In the genomic region with DNA sequence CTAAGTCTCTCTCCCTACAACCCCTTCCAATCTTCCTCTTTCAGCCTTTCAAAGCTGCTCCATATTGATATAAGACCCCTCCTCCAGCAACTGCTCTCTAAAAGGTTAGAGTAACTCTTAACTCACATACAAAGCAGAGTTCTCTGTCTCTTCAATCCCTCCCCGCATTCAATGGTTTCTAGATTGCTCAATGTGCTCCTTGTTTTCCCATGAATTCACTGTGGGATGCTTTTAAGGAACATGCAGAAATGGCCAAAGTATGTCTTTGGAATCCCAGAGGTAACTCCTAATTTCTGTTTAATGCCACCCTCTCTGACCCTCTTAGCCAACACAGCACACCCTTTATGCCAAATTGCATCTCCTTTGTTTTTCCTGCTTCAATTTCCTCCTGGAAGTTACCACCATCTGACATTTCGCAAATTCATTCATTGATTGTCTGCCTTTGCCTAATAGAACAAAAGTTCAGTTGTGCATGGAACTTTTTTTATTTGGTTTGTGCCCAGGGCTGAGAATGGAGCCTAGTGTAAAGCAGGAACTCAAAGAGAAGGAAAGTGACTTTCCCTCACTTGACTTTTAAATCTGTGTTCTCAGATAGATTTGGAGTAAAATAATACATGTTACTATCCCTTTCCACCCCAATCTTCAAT, we compare ENCODE assay signal across 25 cellular contexts.
A peak's percentile ranks its signal among the peaks of the same experiment; 100 is the strongest.
DNase-seq lines count a peak whose midpoint lies in the region; ATAC-seq, FAIRE-seq and TF ChIP-seq lines count a peak whose summit lies in the region.
"Had no signal": no experiment of that assay in that cellular context is flagged by ENCODE, and none has a peak within 500 bp of the region (broad histone marks: within the 10 kb centered on the region; RNA-seq: fewer than 3 reads in every experiment).

No MANE protein-coding gene starts in this region.

- no peak overlapping the region for H3K4me2 ChIP-seq in HepG2 (ENCODE audit: low read depth, low read length)

- H3K4me3 ChIP-seq in liver (ENCODE audit: low read depth in 1 of 3, low read length in 3 of 3): no peak overlapping the region
- no peak overlapping the region for H3K4me3 ChIP-seq in HepG2 (replicated peaks in 1 of 3; ENCODE audit: insufficient read depth in 1 of 3, low read depth in 2 of 3, low read length in 3 of 3)
- no peak overlapping the region for H3K4me3 ChIP-seq in right lobe of liver
- no peak overlapping the region for H3K4me3 ChIP-seq in transverse colon
- H3K4me3 ChIP-seq in tibial nerve: no peak overlapping the region
- H3K4me3 ChIP-seq: BLaER1 treated with 17β-estradiol and CSF1 and Interleukin-3, amounts not matched to agents 10 nM and 100 nM had no signal

- no peaks in the 10 kb centered on the region for H3K36me3 Mint-ChIP-seq in activated CD4-positive, alpha-beta T cell treated with anti-CD3 and anti-CD28 coated beads for 36 hours (ENCODE audit: low read depth)
- H3K36me3 Mint-ChIP-seq: CD14-positive monocyte had no signal

- H3K9me3 Mint-ChIP-seq in activated CD4-positive, alpha-beta T cell treated with anti-CD3 and anti-CD28 coated beads for 36 hours (ENCODE audit: low read depth): no peaks in the 10 kb centered on the region
- H3K9me3 Mint-ChIP-seq: CD4-positive, alpha-beta T cell; CD8-positive, alpha-beta memory T cell had no signal

- no peaks in the 10 kb centered on the region for H3K79me2 ChIP-seq in HepG2 (ENCODE audit: insufficient read depth, low read length)

- TF ChIP-seq RAD21 in liver (IDR thresholded peaks at IDR 0.05) (peak; percentile 54 to 60), HepG2 (CRISPR knock-in tag; IDR thresholded peaks at IDR 0.05) (no peak)

- TF ChIP-seq EP300 in HepG2 (IDR thresholded peaks at IDR 0.05; ENCODE audit: low read depth in 2 of 2, low read length in 2 of 2): no peak
- TF ChIP-seq EP300 in HepG2 (CRISPR knock-in tag; IDR thresholded peaks at IDR 0.05; ENCODE audit: borderline replicate concordance): no peak
- TF ChIP-seq EP300 in transverse colon (IDR thresholded peaks at IDR 0.05; ENCODE audit: low read depth): no peak
- TF ChIP-seq EP300 in tibial nerve (IDR thresholded peaks at IDR 0.05): no peak

- TF ChIP-seq POLR2A in HepG2 (IDR thresholded peaks at IDR 0.05; ENCODE audit: insufficient read depth in 1 of 2, low read depth in 2 of 2, low read length in 2 of 2) (no peak), right lobe of liver (IDR thresholded peaks at IDR 0.05) (no peak), transverse colon (IDR thresholded peaks at IDR 0.05) (no peak), tibial nerve (IDR thresholded peaks at IDR 0.05) (no peak)

- TF ChIP-seq CTCF in liver (IDR thresholded peaks at IDR 0.05; ENCODE audit: low read depth, low read length, missing input control) (no peak), HepG2 (CRISPR knock-in tag; IDR thresholded peaks at IDR 0.05) (no peak), right lobe of liver (IDR thresholded peaks at IDR 0.05) (no peak), transverse colon (IDR thresholded peaks at IDR 0.05) (no peak), tibial nerve (IDR thresholded peaks at IDR 0.05) (no peak)

- H3K4me1 Mint-ChIP-seq in activated CD4-positive, alpha-beta T cell treated with anti-CD3 and anti-CD28 coated beads for 36 hours: no peaks in the 10 kb centered on the region
- H3K4me1 Mint-ChIP-seq: CD14-positive monocyte; CD8-positive, alpha-beta memory T cell had no signal

- no peak overlapping the region for H3K4me3 Mint-ChIP-seq in activated CD4-positive, alpha-beta T cell treated with anti-CD3 and anti-CD28 coated beads for 36 hours
- H3K4me3 Mint-ChIP-seq: B cell; CD14-positive monocyte; CD4-positive, alpha-beta T cell; CD8-positive, alpha-beta memory T cell had no signal

- H3K4me1 ChIP-seq in liver (ENCODE audit: control insufficient read depth in 4 of 4, insufficient read depth in 4 of 4, low read length in 3 of 4) (peaks cover 0 to 10% (median 2%) of the 10 kb centered on the region in 4 donors), HepG2 (ENCODE audit: insufficient read depth, low read length) (no peaks in the 10 kb centered on the region), right lobe of liver (peaks cover 0 to 7% (median 0%) of the 10 kb centered on the region in 4 donors), transverse colon (no peaks in the 10 kb centered on the region), tibial nerve (peaks cover 0 to 17% (median 0%) of the 10 kb centered on the region in 4 donors)

- H4K20me1 ChIP-seq in HepG2 (ENCODE audit: insufficient read depth, low read length): no peaks in the 10 kb centered on the region
- H4K20me1 ChIP-seq: BLaER1 treated with 17β-estradiol and CSF1 and Interleukin-3, amounts not matched to agents 10 nM and 100 nM had no signal

- H3K9ac ChIP-seq in liver (ENCODE audit: low read depth in 1 of 2, low read length in 2 of 2) (no peak overlapping the region), HepG2 (ENCODE audit: insufficient read depth, low read depth, low read length) (no peak overlapping the region)
- H3K9ac ChIP-seq: BLaER1 treated with 17β-estradiol and CSF1 and Interleukin-3, amounts not matched to agents 10 nM and 100 nM had no signal

- WGBS in liver: 36% methylated on average over 2 of the region's 2 CpGs
- WGBS in HepG2 (ENCODE audit: low lambda C conversion rate): 32% methylated on average over 2 of the region's 2 CpGs
- WGBS in right lobe of liver (ENCODE audit: insufficient coverage, low coverage, low lambda C conversion rate, missing lambda C conversion rate): 31% methylated on average over 2 of the region's 2 CpGs
- 89 to 92% methylated on average over 2 of the region's 2 CpGs for WGBS in transverse colon (ENCODE audit: low coverage in 1 of 2), 2 donors
- 42 to 50% methylated on average over 2 of the region's 2 CpGs for WGBS in tibial nerve, 2 donors

- ATAC-seq in HepG2 (no peak), right lobe of liver (peak; percentile 56 to 78 (median 60)), GM18520 (IDR thresholded peaks at IDR 0.05; ENCODE audit: unreplicated experiment) (no peak)
- ATAC-seq in activated CD4-positive, alpha-beta T cell treated with anti-CD3 and anti-CD28 coated beads for 36 hours: no peak

- POLR2A ChIA-PET in HepG2 (lab: Yijun Ruan, JAX): no interaction called here
- POLR2A ChIA-PET in activated CD4-positive, alpha-beta T cell treated with anti-CD3 and anti-CD28 coated beads for 36 hours (lab: Charles Lee): no interaction called here

- no peaks in the 10 kb centered on the region for H3K36me3 ChIP-seq in liver (ENCODE audit: control insufficient read depth in 4 of 4, insufficient read depth in 3 of 4, low read depth in 1 of 4, low read length in 3 of 4)
- no peaks in the 10 kb centered on the region for H3K36me3 ChIP-seq in HepG2 (replicated peaks in 1 of 2; ENCODE audit: control insufficient read depth in 1 of 2, insufficient read depth in 2 of 2, low read length in 2 of 2)
- no peaks in the 10 kb centered on the region for H3K36me3 ChIP-seq in right lobe of liver
- no peaks in the 10 kb centered on the region for H3K36me3 ChIP-seq in transverse colon
- no peaks in the 10 kb centered on the region for H3K36me3 ChIP-seq in tibial nerve

- CTCF ChIA-PET in HepG2 (lab: Yijun Ruan, JAX; ENCODE audit: low intra/inter-chr PET ratio, low total read pairs): no interaction called here
- CTCF ChIA-PET in activated CD4-positive, alpha-beta T cell treated with anti-CD3 and anti-CD28 coated beads for 36 hours (lab: Charles Lee): no interaction called here

- no TSS peak for BruUV-seq in HepG2 (replicated peaks; lab: Mats Ljungman, UMichigan)

- no peaks in the 10 kb centered on the region for H3K9me3 ChIP-seq in liver (ENCODE audit: control insufficient read depth in 4 of 4, low read length in 3 of 4)
- H3K9me3 ChIP-seq in HepG2 (ENCODE audit: low read length): no peaks in the 10 kb centered on the region
- H3K9me3 ChIP-seq in right lobe of liver: no peaks in the 10 kb centered on the region
- H3K9me3 ChIP-seq in transverse colon: no peaks in the 10 kb centered on the region
- no peaks in the 10 kb centered on the region for H3K9me3 ChIP-seq in tibial nerve
- H3K9me3 ChIP-seq: BLaER1 treated with 17β-estradiol and CSF1 and Interleukin-3, amounts not matched to agents 10 nM and 100 nM had no signal

- in situ Hi-C loops in HepG2 (cut with HindIII; ENCODE audit: extremely low pct_ligation_motif_present, low pct_unique_long_range_greater_than_20kb) (no loop called here), transverse colon (cut with MboI; ENCODE audit: low pct_ligation_motif_present in 1 of 4, low pct_unique_long_range_greater_than_20kb in 1 of 4, low sequenced_read_pairs in 3 of 4) (no loop called here)

- H2AFZ ChIP-seq in HepG2 (ENCODE audit: low read length): no peak overlapping the region

- no peak overlapping the region for H3K27ac ChIP-seq in liver (ENCODE audit: low read depth in 1 of 2, low read length in 2 of 2)
- H3K27ac ChIP-seq in HepG2 (ENCODE audit: extremely low read length, insufficient read depth, low read length): no peak overlapping the region
- H3K27ac ChIP-seq in right lobe of liver: no peak overlapping the region
- no peak overlapping the region for H3K27ac ChIP-seq in transverse colon
- H3K27ac ChIP-seq in tibial nerve: peak overlapping the region in 2 of 4 donors; percentile 25 to 58
- H3K27ac ChIP-seq: 22Rv1; BLaER1 treated with 17β-estradiol and CSF1 and Interleukin-3, amounts not matched to agents 10 nM and 100 nM had no signal

- intact Hi-C loops in HepG2 (cut with micrococcal nuclease; ENCODE audit: unreplicated experiment): loop anchor here (2.0 kb wide), 1 partner anchor 70 kb away; no protein-coding TSS in a partner anchor
- intact Hi-C loops in right lobe of liver (cut with DNase I): no loop called here
- intact Hi-C loops in transverse colon (cut with DNase I; ENCODE audit: low total_unique reads): no loop called here
- intact Hi-C loops in activated CD4-positive, alpha-beta T cell treated with anti-CD3 and anti-CD28 coated beads for 36 hours (cut with DNase I, micrococcal nuclease): no loop called here

- DNase-seq in HepG2 (ENCODE audit: low spot score) (no peak), foreskin melanocyte (peak; percentile 39), right lobe of liver (no peak), transverse colon (no peak), tibial nerve (ENCODE audit: low spot score in 2 of 2) (no peak)
- DNase-seq in activated CD4-positive, alpha-beta T cell treated with anti-CD3 and anti-CD28 coated beads for 36 hours: no peak
- DNase-seq: CD4-positive, alpha-beta T cell; CD8-positive, alpha-beta memory T cell; DMS 273 treated with DMSO at 0.1 percent for 48 hours; DMS53; DMS79 treated with DMSO at 0.1 percent for 48 hours; GF-D8; GOT3; H7; HCEC 1CT had no signal

- no peak for FAIRE-seq in HepG2 (lab: Jason Lieb, UNC)
- FAIRE-seq: A204.1, D721Med, GM12891, GM18507 had no signal

- no peak overlapping the region for H3K27ac Mint-ChIP-seq in activated CD4-positive, alpha-beta T cell treated with anti-CD3 and anti-CD28 coated beads for 36 hours
- H3K27ac Mint-ChIP-seq: B cell; CD4-positive, alpha-beta T cell; CD8-positive, alpha-beta memory T cell had no signal

- peaks cover 2% of the 10 kb centered on the region for H3K27me3 Mint-ChIP-seq in activated CD4-positive, alpha-beta T cell treated with anti-CD3 and anti-CD28 coated beads for 36 hours
- H3K27me3 Mint-ChIP-seq: CD4-positive, alpha-beta T cell had no signal

- H3K27me3 ChIP-seq in liver (ENCODE audit: control insufficient read depth in 4 of 4, insufficient read depth in 4 of 4, low read length in 3 of 4) (no peaks in the 10 kb centered on the region), HepG2 (ENCODE audit: control insufficient read depth in 1 of 2, insufficient read depth in 2 of 2, low read length in 2 of 2) (no peaks in the 10 kb centered on the region), right lobe of liver (no peaks in the 10 kb centered on the region), transverse colon (no peaks in the 10 kb centered on the region), tibial nerve (no peaks in the 10 kb centered on the region)
- H3K27me3 ChIP-seq: BLaER1 treated with 17β-estradiol and CSF1 and Interleukin-3, amounts not matched to agents 10 nM and 100 nM had no signal

Comparison
In these comparisons a context has a peak if more than half of its experiments do, and no peak if none do; other contexts are left out.
1. ATAC-seq: peak in right lobe of liver (4 of 4); none in HepG2 (single experiment), GM18520 (single experiment) and activated CD4-positive, alpha-beta T cell treated with anti-CD3 and anti-CD28 coated beads for 36 hours (single experiment).